In the genomic region with DNA sequence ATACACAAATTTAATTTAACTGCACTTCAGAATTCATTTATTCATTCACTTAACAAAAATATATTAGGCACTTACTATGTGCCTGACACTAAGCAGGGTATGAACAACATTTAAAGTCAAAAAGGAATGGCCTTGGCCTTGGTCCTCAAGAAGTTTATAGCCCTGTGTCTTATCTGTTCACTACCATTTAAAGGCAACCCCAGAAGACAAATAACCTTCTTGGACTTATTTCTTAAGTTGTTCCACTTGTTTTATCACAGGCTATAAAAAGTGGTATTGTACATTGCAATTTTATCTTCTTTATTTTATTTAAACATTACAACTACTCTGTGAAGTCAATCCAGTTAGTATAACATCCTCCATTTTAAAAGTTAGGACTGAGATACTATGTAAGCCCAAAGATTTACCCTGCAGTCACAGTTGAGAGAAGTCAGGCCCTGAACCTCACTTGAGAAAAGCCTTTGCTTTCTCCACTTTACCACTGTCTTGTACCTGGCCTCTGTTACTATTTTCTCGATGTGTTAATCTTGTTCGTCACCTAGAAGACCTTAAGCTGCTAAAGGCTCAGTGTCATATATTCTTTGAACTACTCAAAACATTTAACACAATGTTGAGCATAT, we compare ENCODE assay signal across 13 cellular contexts.
A peak's percentile ranks its signal among the peaks of the same experiment; 100 is the strongest.
DNase-seq lines count a peak whose midpoint lies in the region; ATAC-seq and TF ChIP-seq lines count a peak whose summit lies in the region.
"Had no signal": no experiment of that assay in that cellular context is flagged by ENCODE, and none has a peak within 500 bp of the region (broad histone marks: within the 10 kb centered on the region; RNA-seq: fewer than 3 reads in every experiment).

No MANE protein-coding gene starts in this region.

- H3K36me3 ChIP-seq in left ventricle myocardium inferior (no peaks in the 10 kb centered on the region), rectal smooth muscle tissue (ENCODE audit: control insufficient read depth, insufficient read depth, low read length) (no peaks in the 10 kb centered on the region), H7 (replicated peaks; ENCODE audit: control insufficient read depth, insufficient read depth, low read length) (no peaks in the 10 kb centered on the region)

- intact Hi-C loops in Calu3 (cut with micrococcal nuclease; ENCODE audit: unreplicated experiment) = loop anchor here (2.0 kb wide), 2 partner anchors 27 to 183 kb away; no protein-coding TSS in a partner anchor
- intact Hi-C loops in left ventricle myocardium inferior (cut with micrococcal nuclease) = no loop called here
- intact Hi-C loops in CD4-positive, alpha-beta T cell (cut with DNase I, micrococcal nuclease) = no loop called here

- DNase-seq in Calu3 (no peak), left ventricle myocardium inferior (no peak), NCI-H187 treated with DMSO at 0.1 percent for 48 hours (lab: John Stamatoyannopoulos, UW) (no peak), H7 (no peak)
- no peak for DNase-seq in CD4-positive, alpha-beta T cell
- DNase-seq: GF-D8, NCI-H2227 treated with DMSO at 0.1 percent for 48 hours, posterior cingulate gyrus had no signal

- CTCF ChIA-PET in Calu3 (lab: Charles Lee) = interaction anchor here (1.4 kb wide), 1 partner anchor 184 kb away, joined by 3 read pairs; no protein-coding TSS in a partner anchor
- CTCF ChIA-PET in CD4-positive, alpha-beta T cell (lab: Charles Lee) = no interaction called here

- H3K4me1 Mint-ChIP-seq in Calu3 (ENCODE audit: low read depth, unreplicated experiment) = peaks cover 41% of the 10 kb centered on the region
- H3K4me1 Mint-ChIP-seq in CD4-positive, alpha-beta T cell (ENCODE audit: low read depth) = peaks cover 6% of the 10 kb centered on the region
- H3K4me1 Mint-ChIP-seq: central memory CD8-positive, alpha-beta T cell had no signal

- no TSS peak for BruUV-seq in Calu3 (replicated peaks; lab: Mats Ljungman, UMichigan)

- H3K27me3 Mint-ChIP-seq in Calu3 (ENCODE audit: unreplicated experiment) = no peaks in the 10 kb centered on the region
- peaks cover 3% of the 10 kb centered on the region for H3K27me3 Mint-ChIP-seq in CD4-positive, alpha-beta T cell

- H3K9ac ChIP-seq in rectal smooth muscle tissue (ENCODE audit: low read length) = no peak overlapping the region

- H3K27ac Mint-ChIP-seq in Calu3 (ENCODE audit: unreplicated experiment) = peak overlapping the region; percentile 56
- H3K27ac Mint-ChIP-seq in CD4-positive, alpha-beta T cell = no peak overlapping the region
- H3K27ac Mint-ChIP-seq: B cell had no signal

- peaks cover 6% of the 10 kb centered on the region for H3K36me3 Mint-ChIP-seq in Calu3 (ENCODE audit: insufficient read depth, unreplicated experiment)
- no peaks in the 10 kb centered on the region for H3K36me3 Mint-ChIP-seq in CD4-positive, alpha-beta T cell (ENCODE audit: low read depth)

- POLR2A ChIA-PET in CD4-positive, alpha-beta T cell (lab: Charles Lee) = no interaction called here

- TF ChIP-seq CTCF in Calu3 (IDR thresholded peaks at IDR 0.05; ENCODE audit: unreplicated experiment) (no peak), left ventricle myocardium inferior (IDR thresholded peaks at IDR 0.05; ENCODE audit: borderline replicate concordance) (no peak)
- no peak for TF ChIP-seq CTCF in CD4-positive, alpha-beta T cell (IDR thresholded peaks at IDR 0.05)

- H3K27ac ChIP-seq in left ventricle myocardium inferior (replicated peaks) (peak overlapping the region; percentile 82), rectal smooth muscle tissue (ENCODE audit: low read depth, low read length) (peak overlapping the region; percentile 75)
- H3K27ac ChIP-seq in CD4-positive, alpha-beta T cell (ENCODE audit: low read depth, low read length) = no peak overlapping the region

- H3K9me3 ChIP-seq in left ventricle myocardium inferior (replicated peaks) = no peaks in the 10 kb centered on the region
- H3K9me3 ChIP-seq in CD4-positive, alpha-beta T cell (ENCODE audit: control insufficient read depth, low read length) = no peaks in the 10 kb centered on the region

- no peak overlapping the region for H3K4me3 Mint-ChIP-seq in Calu3 (ENCODE audit: low read depth, unreplicated experiment)
- H3K4me3 Mint-ChIP-seq in CD4-positive, alpha-beta T cell = no peak overlapping the region
- H3K4me3 Mint-ChIP-seq: B cell; central memory CD8-positive, alpha-beta T cell had no signal

- H3K4me3 ChIP-seq in left ventricle myocardium inferior (no peak overlapping the region), rectal smooth muscle tissue (ENCODE audit: low read length) (no peak overlapping the region), H7 (ENCODE audit: insufficient read depth, low read depth, low read length) (no peak overlapping the region)

- H3K27me3 ChIP-seq in left ventricle myocardium inferior (ENCODE audit: low read depth) (no peaks in the 10 kb centered on the region), rectal smooth muscle tissue (ENCODE audit: control insufficient read depth, insufficient read depth, low read length) (peaks cover 5% of the 10 kb centered on the region), H7 (ENCODE audit: control insufficient read depth, insufficient read depth, low read length) (no peaks in the 10 kb centered on the region)
- no peaks in the 10 kb centered on the region for H3K27me3 ChIP-seq in CD4-positive, alpha-beta T cell (ENCODE audit: control insufficient read depth, insufficient read depth, low read length)

- ATAC-seq in SK-N-SH treated with all-trans-retinoic acid at 6 μM for 48 hours (peak; percentile 54), HG03442 (IDR thresholded peaks at IDR 0.05; ENCODE audit: unreplicated experiment) (no peak)
- no peak for ATAC-seq in CD4-positive, alpha-beta T cell (ENCODE audit: poor library complexity)

- peaks cover 24% of the 10 kb centered on the region for H3K4me1 ChIP-seq in left ventricle myocardium inferior
- H3K4me1 ChIP-seq in rectal smooth muscle tissue (ENCODE audit: control insufficient read depth, insufficient read depth, low read length) = peaks cover 16% of the 10 kb centered on the region

- no peaks in the 10 kb centered on the region for H3K9me3 Mint-ChIP-seq in Calu3 (ENCODE audit: low read depth, unreplicated experiment)
- H3K9me3 Mint-ChIP-seq in CD4-positive, alpha-beta T cell = no peaks in the 10 kb centered on the region
- H3K9me3 Mint-ChIP-seq: central memory CD8-positive, alpha-beta T cell had no signal

TF ChIP-seq in SK-N-SH treated with all-trans-retinoic acid at 6 μM for 48 hours, 23 proteins besides CTCF, POLR2A, EP300 and RAD21 (continues in another document):
- no peak for TF ChIP-seq TSHZ2 (CRISPR knock-in tag; IDR thresholded peaks at IDR 0.05)
- TF ChIP-seq, protein P1, sequence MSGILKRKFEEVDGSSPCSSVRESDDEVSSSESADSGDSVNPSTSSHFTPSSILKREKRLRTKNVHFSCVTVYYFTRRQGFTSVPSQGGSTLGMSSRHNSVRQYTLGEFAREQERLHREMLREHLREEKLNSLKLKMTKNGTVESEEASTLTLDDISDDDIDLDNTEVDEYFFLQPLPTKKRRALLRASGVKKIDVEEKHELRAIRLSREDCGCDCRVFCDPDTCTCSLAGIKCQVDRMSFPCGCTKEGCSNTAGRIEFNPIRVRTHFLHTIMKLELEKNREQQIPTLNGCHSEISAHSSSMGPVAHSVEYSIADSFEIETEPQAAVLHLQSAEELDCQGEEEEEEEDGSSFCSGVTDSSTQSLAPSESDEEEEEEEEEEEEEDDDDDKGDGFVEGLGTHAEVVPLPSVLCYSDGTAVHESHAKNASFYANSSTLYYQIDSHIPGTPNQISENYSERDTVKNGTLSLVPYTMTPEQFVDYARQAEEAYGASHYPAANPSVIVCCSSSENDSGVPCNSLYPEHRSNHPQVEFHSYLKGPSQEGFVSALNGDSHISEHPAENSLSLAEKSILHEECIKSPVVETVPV (CRISPR knock-in tag; IDR thresholded peaks at IDR 0.05) = no peak
- TF ChIP-seq, protein P2, sequence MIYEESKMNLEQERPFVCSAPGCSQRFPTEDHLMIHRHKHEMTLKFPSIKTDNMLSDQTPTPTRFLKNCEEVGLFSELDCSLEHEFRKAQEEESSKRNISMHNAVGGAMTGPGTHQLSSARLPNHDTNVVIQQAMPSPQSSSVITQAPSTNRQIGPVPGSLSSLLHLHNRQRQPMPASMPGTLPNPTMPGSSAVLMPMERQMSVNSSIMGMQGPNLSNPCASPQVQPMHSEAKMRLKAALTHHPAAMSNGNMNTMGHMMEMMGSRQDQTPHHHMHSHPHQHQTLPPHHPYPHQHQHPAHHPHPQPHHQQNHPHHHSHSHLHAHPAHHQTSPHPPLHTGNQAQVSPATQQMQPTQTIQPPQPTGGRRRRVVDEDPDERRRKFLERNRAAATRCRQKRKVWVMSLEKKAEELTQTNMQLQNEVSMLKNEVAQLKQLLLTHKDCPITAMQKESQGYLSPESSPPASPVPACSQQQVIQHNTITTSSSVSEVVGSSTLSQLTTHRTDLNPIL (CRISPR knock-in tag; IDR thresholded peaks at IDR 0.05; ENCODE audit: low read depth) = no peak
